In the genomic region with DNA sequence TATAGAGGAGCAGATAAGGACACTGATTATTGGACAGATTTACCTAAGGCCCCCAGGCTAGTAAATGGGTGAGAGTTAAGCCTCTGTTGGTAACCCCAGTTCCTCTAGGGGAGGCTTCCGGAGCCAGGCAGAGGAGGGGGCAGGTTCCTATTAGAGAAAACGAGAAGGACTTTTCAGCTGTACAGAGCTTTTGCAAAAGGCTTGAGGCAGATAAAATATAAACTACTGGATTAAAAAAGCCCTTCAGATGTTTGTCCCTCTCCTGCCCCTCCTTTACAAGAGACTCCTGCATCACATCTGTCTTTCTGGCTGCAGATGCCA, we compare ENCODE assay signal across 29 cellular contexts. TPM values are rescaled to one million over a fixed set of nuclear protein-coding genes. Genes with fewer than 3 reads are reported as not detected.
DNase-seq lines count a peak whose midpoint lies in the region; ATAC-seq and TF ChIP-seq lines count a peak whose summit lies in the region.
"Had no signal": no experiment of that assay in that cellular context is flagged by ENCODE, and none has a peak within 500 bp of the region (broad histone marks: within the 10 kb centered on the region; RNA-seq: fewer than 3 reads in every experiment).

No MANE protein-coding gene starts in this region.

- no peaks in the 10 kb centered on the region for H3K79me2 ChIP-seq in neural progenitor cell (ENCODE audit: low read depth)

- no peak overlapping the region for H3K4me2 ChIP-seq in neural progenitor cell

- H3K9me3 Mint-ChIP-seq in CD14-positive monocyte (peaks cover 0 to 6% (median 0%) of the 10 kb centered on the region in 7 donors), activated B cell treated with CpG ODN at 0.5 μM for 24 hours (no peaks in the 10 kb centered on the region), neural progenitor cell (no peaks in the 10 kb centered on the region)
- H3K9me3 Mint-ChIP-seq: activated T-helper 1 cell treated with anti-CD3 and anti-CD28 coated beads, Interleukin-12 subunit alpha, Interleukin-12 subunit beta, Interleukin-2, Interleukin-4 antibody, amounts not matched to agents 30 ng/mL and 10 ng/mL and 1 ng/mL, durations not matched to agents 14 hours and 24 hours and 36 hours; CD8-positive, alpha-beta T cell had no signal

- H3K9ac ChIP-seq in neural progenitor cell: no peak overlapping the region
- H3K9ac ChIP-seq: GM23248 had no signal

- H2AFZ ChIP-seq in neural progenitor cell (replicated peaks): no peak overlapping the region
- H2AFZ ChIP-seq: GM23248 had no signal

- no peak for TF ChIP-seq CTCF in CD14-positive monocyte (IDR thresholded peaks at IDR 0.05)
- TF ChIP-seq CTCF in activated B cell treated with CpG ODN at 0.5 μM for 24 hours (IDR thresholded peaks at IDR 0.05): no peak
- TF ChIP-seq CTCF in neural progenitor cell (IDR thresholded peaks at IDR 0.05): no peak

- H3F3A ChIP-seq in neural progenitor cell (ENCODE audit: low read depth): peaks cover 3% of the 10 kb centered on the region

- intact Hi-C loops in CD14-positive monocyte (cut with micrococcal nuclease): loop anchor here in 1 of 2 donors (5.0 kb wide), 3 partner anchors 87 to 237 kb away; partner anchors contain the start of gene SMAD6
- intact Hi-C loops in activated B cell treated with CpG ODN at 0.5 μM for 24 hours (cut with micrococcal nuclease): no loop called here

- peak overlapping the region in 1 of 2 donors; percentile 60 for H3K4me3 Mint-ChIP-seq in CD14-positive monocyte
- H3K4me3 Mint-ChIP-seq in activated B cell treated with CpG ODN at 0.5 μM for 24 hours: no peak overlapping the region
- no peak overlapping the region for H3K4me3 Mint-ChIP-seq in neural progenitor cell
- H3K4me3 Mint-ChIP-seq: activated naive CD4-positive, alpha-beta T cell treated with anti-CD3 and anti-CD28 coated beads, Interleukin-2, amount 10 ng/mL, durations not matched to agents 7 days and 5 days; activated T-helper 1 cell treated with anti-CD3 and anti-CD28 coated beads, Interleukin-12 subunit alpha, Interleukin-12 subunit beta, Interleukin-2, Interleukin-4 antibody, amounts not matched to agents 30 ng/mL and 10 ng/mL and 1 ng/mL, durations not matched to agents 14 hours and 24 hours and 36 hours; CD8-positive, alpha-beta T cell; T-helper 17 cell had no signal

- H3K4me3 ChIP-seq in neural progenitor cell: no peak overlapping the region
- H3K4me3 ChIP-seq: breast epithelium, coronary artery, GM23248, ovary, Peyer's patch, right atrium auricular region, SJSA1 had no signal

- H3K27me3 ChIP-seq in neural progenitor cell: no peaks in the 10 kb centered on the region
- H3K27me3 ChIP-seq: breast epithelium, ovary, Peyer's patch, right atrium auricular region, SJSA1 had no signal

- no peaks in the 10 kb centered on the region for H3K36me3 ChIP-seq in neural progenitor cell
- H3K36me3 ChIP-seq: breast epithelium, ovary, Peyer's patch, right atrium auricular region, SJSA1 had no signal

- H3K27me3 Mint-ChIP-seq in CD14-positive monocyte (ENCODE audit: low read depth in 3 of 3): no peaks in the 10 kb centered on the region
- peaks cover under 1% of the 10 kb centered on the region for H3K27me3 Mint-ChIP-seq in activated B cell treated with CpG ODN at 0.5 μM for 24 hours
- H3K27me3 Mint-ChIP-seq in neural progenitor cell (ENCODE audit: insufficient read depth, low read depth): peaks cover 3% of the 10 kb centered on the region

- H3K36me3 Mint-ChIP-seq in CD14-positive monocyte (peaks cover 0 to 1% of the 10 kb centered on the region in 2 donors), activated B cell treated with CpG ODN at 0.5 μM for 24 hours (ENCODE audit: low read depth) (no peaks in the 10 kb centered on the region), neural progenitor cell (no peaks in the 10 kb centered on the region)
- H3K36me3 Mint-ChIP-seq: CD8-positive, alpha-beta T cell had no signal

- ATAC-seq in activated B cell treated with CpG ODN at 0.5 μM for 24 hours (ENCODE audit: low read depth): no peak
- ATAC-seq in GM18870 (IDR thresholded peaks at IDR 0.05; ENCODE audit: unreplicated experiment): no peak
- ATAC-seq: CD8-positive, alpha-beta T cell; stimulated activated naive CD8-positive, alpha-beta T cell treated with anti-CD3 and anti-CD28 coated beads, Interleukin-15, Interleukin-2, amounts not matched to agents 100 U/mL and 50 U/mL, for 24 hours; T-helper 17 cell had no signal

- H3K27ac Mint-ChIP-seq in CD14-positive monocyte (peak overlapping the region; percentile 65 to 93 (median 85)), activated B cell treated with CpG ODN at 0.5 μM for 24 hours (peak overlapping the region; percentile 13), neural progenitor cell (peak overlapping the region; percentile 54)
- H3K27ac Mint-ChIP-seq: activated naive CD4-positive, alpha-beta T cell treated with anti-CD3 and anti-CD28 coated beads, Interleukin-2, amount 10 ng/mL, durations not matched to agents 7 days and 5 days; activated T-helper 1 cell treated with anti-CD3 and anti-CD28 coated beads, Interleukin-12 subunit alpha, Interleukin-12 subunit beta, Interleukin-2, Interleukin-4 antibody, amounts not matched to agents 30 ng/mL and 10 ng/mL and 1 ng/mL, durations not matched to agents 14 hours and 24 hours and 36 hours; CD8-positive, alpha-beta T cell; T-helper 17 cell had no signal

- H3K27ac ChIP-seq in neural progenitor cell: no peak overlapping the region
- H3K27ac ChIP-seq: breast epithelium, coronary artery, GM23248, ovary, Peyer's patch, right atrium auricular region, SJSA1 had no signal

- CTCF ChIA-PET in activated B cell treated with CpG ODN at 0.5 μM for 24 hours (lab: Charles Lee): interaction anchor here (2.2 kb wide), 1 partner anchor 236 kb away, joined by 8 read pairs; no protein-coding TSS in a partner anchor

- H3K4me1 Mint-ChIP-seq in CD14-positive monocyte (peaks cover 64% of the 10 kb centered on the region), activated B cell treated with CpG ODN at 0.5 μM for 24 hours (peaks cover 48% of the 10 kb centered on the region), neural progenitor cell (peaks cover 20% of the 10 kb centered on the region)

- DNase-seq in CD14-positive monocyte (ENCODE audit: low spot score): no peak
- DNase-seq in Kasumi-1 (lab: John Stamatoyannopoulos, UW): peak; percentile 73 to 84
- no peak for DNase-seq in activated B cell treated with CpG ODN at 0.5 μM for 24 hours
- no peak for DNase-seq in neural progenitor cell (ENCODE audit: low spot score)
- no peak for DNase-seq in OCI-M1 (lab: John Stamatoyannopoulos, UW)
- DNase-seq in ecto neural progenitor cell (ENCODE audit: low spot score): no peak
- DNase-seq: activated naive CD4-positive, alpha-beta T cell treated with anti-CD3 and anti-CD28 coated beads, Interleukin-2, amount 10 ng/mL, durations not matched to agents 7 days and 5 days; CD8-positive, alpha-beta T cell; DMS 273 treated with DMSO at 0.1 percent for 48 hours; GM23248; IMR-90; kidney glomerular epithelial cell; mammary epithelial cell; NCI-H1105 treated with DMSO at 0.1 percent for 48 hours; NCI-H2029 treated with DMSO at 0.1 percent for 48 hours; NCI-H345; NCI-H774; ovary; Peyer's patch; stimulated activated CD4-positive, alpha-beta T cell treated with anti-CD3 and anti-CD28 coated beads, Interleukin-12 subunit alpha, Interleukin-12 subunit beta, amount 100 ng/mL, for 4 hours; stimulated activated CD4-positive, alpha-beta T cell treated with anti-CD3 and anti-CD28 coated beads, Interleukin-4, amount 100 ng/mL, for 4 hours; stimulated activated naive CD8-positive, alpha-beta T cell treated with anti-CD3 and anti-CD28 coated beads, Interleukin-15, Interleukin-2, amounts not matched to agents 100 U/mL and 50 U/mL, for 24 hours; T-helper 17 cell had no signal

- no peaks in the 10 kb centered on the region for H3K9me3 ChIP-seq in neural progenitor cell (ENCODE audit: low read depth)
- H3K9me3 ChIP-seq: breast epithelium, ovary, Peyer's patch, right atrium auricular region, SJSA1 had no signal

- peaks cover 12% of the 10 kb centered on the region for H3K4me1 ChIP-seq in neural progenitor cell
- H3K4me1 ChIP-seq: breast epithelium had no signal

- H4K20me1 ChIP-seq in neural progenitor cell (ENCODE audit: low read depth): no peaks in the 10 kb centered on the region

- POLR2A ChIA-PET in activated B cell treated with CpG ODN at 0.5 μM for 24 hours (lab: Charles Lee): no interaction called here

RNA-seq across cellular contexts. Expression of gene LCTL, which starts 49.3 kb away (rescaled TPM):
- polyA plus RNA-seq in CD14-positive monocyte: not detected
- not detected in 2 replicates for total RNA-seq in activated B cell treated with CpG ODN at 0.5 μM for 24 hours
- 17.2 and 19.2 TPM in 2 replicates for total RNA-seq in neural progenitor cell (ENCODE audit: low replicate concordance)
- total RNA-seq: activated T-helper 1 cell treated with anti-CD3 and anti-CD28 coated beads, Interleukin-12 subunit alpha, Interleukin-12 subunit beta, Interleukin-2, Interleukin-4 antibody, amounts not matched to agents 30 ng/mL and 10 ng/mL and 1 ng/mL, durations not matched to agents 14 hours and 24 hours and 36 hours; breast epithelium; CD8-positive, alpha-beta T cell; GM23248; ovary; Peyer's patch; right atrium auricular region; T-helper 17 cell had no signal

Comparison
In these comparisons a context has a peak if more than half of its experiments do, and no peak if none do; other contexts are left out.
1. DNase-seq: peak in Kasumi-1 (2 of 2); none in CD14-positive monocyte (single experiment), activated B cell treated with CpG ODN at 0.5 μM for 24 hours (single experiment), neural progenitor cell (single experiment), OCI-M1 (single experiment) and ecto neural progenitor cell (single experiment).
2. H3K27ac Mint-ChIP-seq: peak in every context shown above with its lines; median percentile 85 in CD14-positive monocyte; 54 in neural progenitor cell; 13 in activated B cell treated with CpG ODN at 0.5 μM for 24 hours.
3. RNA of gene LCTL, which starts 49.3 kb away (total RNA-seq): 17.2 to 19.2 TPM in neural progenitor cell; not detected in activated B cell treated with CpG ODN at 0.5 μM for 24 hours; every median in the first group is over 10 times any median in the second.